ENCODE assay signal across 29 cellular contexts in genomic region chr5:103764403-103764802, GRCh38.
"Had no signal": no experiment of that assay in that cellular context is flagged by ENCODE, and none has a peak within 500 bp of the region (broad histone marks: within the 10 kb centered on the region; RNA-seq: fewer than 3 reads in every experiment).

No MANE protein-coding gene starts in this region.

- ATAC-seq: naive thymus-derived CD8-positive, alpha-beta T cell; natural killer cell treated with Interleukin-12 subunit alpha and Interleukin-12 subunit beta and Interleukin-15 and Interleukin-18, amount 100 ng/mL, for 72 hours; psoas muscle; right cardiac atrium; stimulated activated naive B cell treated with anti-CD40 and anti-IgM and Interleukin-4, amounts not matched to agents 10 μg/mL and 1 μg/mL and 100 μg/mL, for 72 hours had no signal

- H3K36me3 Mint-ChIP-seq: naive B cell; naive thymus-derived CD8-positive, alpha-beta T cell; natural killer cell treated with Interleukin-12 subunit alpha and Interleukin-12 subunit beta and Interleukin-15 and Interleukin-18, amount 100 ng/mL, for 72 hours; stimulated activated naive B cell treated with anti-CD40 and anti-IgM and Interleukin-4, amounts not matched to agents 10 μg/mL and 1 μg/mL and 100 μg/mL, for 72 hours had no signal

- H3K4me1 ChIP-seq: parathyroid adenoma, psoas muscle, right lobe of liver, spleen, stomach, thyroid gland, tibial nerve, upper lobe of left lung, uterus had no signal

- H3K36me3 ChIP-seq: ovary, right lobe of liver, spleen, stomach, thoracic aorta, thyroid gland, tibial nerve, upper lobe of left lung, uterus had no signal

- H2AFZ ChIP-seq: parathyroid adenoma had no signal

- H3K4me3 ChIP-seq: ovary, psoas muscle, right lobe of liver, skin epidermis, smooth muscle cell, spleen, stomach, thoracic aorta, thyroid gland, tibial nerve, upper lobe of left lung, uterus had no signal

- H3K9ac ChIP-seq: parathyroid adenoma had no signal

- DNase-seq: naive B cell; nephron progenitor cell; occipital lobe; ovary; psoas muscle; right cardiac atrium; right lobe of liver; spleen; stimulated activated CD4-positive, alpha-beta T cell treated with anti-CD3 and anti-CD28 coated beads, Interleukin-12 subunit alpha, Interleukin-12 subunit beta, amount 100 ng/mL, for 4 hours; stimulated activated CD4-positive, alpha-beta T cell treated with anti-CD3 and anti-CD28 coated beads, Interleukin-1b, Interleukin-23, amount 100 ng/mL, for 48 hours; stimulated activated CD4-positive, alpha-beta T cell treated with anti-CD3 and anti-CD28 coated beads, Interleukin-4, amount 100 ng/mL, for 1 hour; stimulated activated CD4-positive, alpha-beta T cell treated with anti-CD3 and anti-CD28 coated beads, Interleukin-4, amount 100 ng/mL, for 4 hours; stimulated activated CD8-positive, alpha-beta memory T cell treated with anti-CD3 and anti-CD28 coated beads, Interleukin-4, amount 100 ng/mL, for 48 hours; stimulated activated naive B cell treated with anti-CD40 and anti-IgM and Interleukin-4, amounts not matched to agents 10 μg/mL and 1 μg/mL and 100 μg/mL, for 72 hours; stimulated activated naive CD4-positive, alpha-beta T cell treated with Interleukin-2 at 50 U/mL for 16 hours; stomach; thyroid gland; trophoblast cell; uterus had no signal

- H3K4me2 ChIP-seq: smooth muscle cell had no signal

- H3K27me3 Mint-ChIP-seq: naive B cell; naive thymus-derived CD8-positive, alpha-beta T cell; natural killer cell treated with Interleukin-12 subunit alpha and Interleukin-12 subunit beta and Interleukin-15 and Interleukin-18, amount 100 ng/mL, for 72 hours; progenitor cell of endocrine pancreas; stimulated activated naive B cell treated with anti-CD40 and anti-IgM and Interleukin-4, amounts not matched to agents 10 μg/mL and 1 μg/mL and 100 μg/mL, for 72 hours had no signal

- H3K4me3 Mint-ChIP-seq: naive B cell; naive thymus-derived CD8-positive, alpha-beta T cell; natural killer cell treated with Interleukin-12 subunit alpha and Interleukin-12 subunit beta and Interleukin-15 and Interleukin-18, amount 100 ng/mL, for 72 hours; nephron progenitor cell; neural crest cell; stimulated activated naive B cell treated with anti-CD40 and anti-IgM and Interleukin-4, amounts not matched to agents 10 μg/mL and 1 μg/mL and 100 μg/mL, for 72 hours had no signal

- H3K27me3 ChIP-seq: ovary, right lobe of liver, spleen, stomach, thyroid gland, tibial nerve, upper lobe of left lung, uterus had no signal

- H3K9me3 ChIP-seq: ovary, psoas muscle, right lobe of liver, thoracic aorta, thyroid gland, tibial nerve, upper lobe of left lung, uterus had no signal

- H3K4me1 Mint-ChIP-seq: naive B cell; nephron progenitor cell; neural crest cell; stimulated activated naive B cell treated with anti-CD40 and anti-IgM and Interleukin-4, amounts not matched to agents 10 μg/mL and 1 μg/mL and 100 μg/mL, for 72 hours had no signal

- H3K27ac ChIP-seq: ovary, parathyroid adenoma, psoas muscle, right lobe of liver, skin epidermis, spleen, stomach, thoracic aorta, thyroid gland, tibial nerve, upper lobe of left lung, uterus had no signal

- H3K27ac Mint-ChIP-seq: naive B cell; naive thymus-derived CD8-positive, alpha-beta T cell; natural killer cell treated with Interleukin-12 subunit alpha and Interleukin-12 subunit beta and Interleukin-15 and Interleukin-18, amount 100 ng/mL, for 72 hours; nephron progenitor cell; progenitor cell of endocrine pancreas; stimulated activated naive B cell treated with anti-CD40 and anti-IgM and Interleukin-4, amounts not matched to agents 10 μg/mL and 1 μg/mL and 100 μg/mL, for 72 hours had no signal
